ENCODE assay signal across 19 cellular contexts in the genomic region with DNA sequence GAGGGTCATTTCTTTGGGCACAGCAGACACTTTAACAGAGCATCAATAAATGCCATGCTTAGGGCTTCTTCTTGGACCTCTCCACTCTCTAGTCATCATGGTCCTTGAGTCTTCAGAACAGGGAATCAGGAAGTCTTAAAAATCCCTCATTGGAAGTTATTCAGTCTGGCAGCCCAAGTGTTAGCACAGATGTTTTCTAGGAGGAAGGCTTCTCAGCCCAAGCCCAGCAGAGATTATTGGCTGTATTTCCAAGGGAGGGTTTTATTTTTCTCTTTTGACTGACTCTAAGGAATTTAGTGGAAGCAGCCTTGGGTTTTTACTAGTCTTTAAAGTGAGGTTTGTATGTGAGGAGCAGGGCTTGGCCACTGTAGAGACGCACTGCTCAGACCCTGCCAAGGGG.
"Had no signal": no experiment of that assay in that cellular context is flagged by ENCODE, and none has a peak within 500 bp of the region (broad histone marks: within the 10 kb centered on the region; RNA-seq: fewer than 3 reads in every experiment).

No MANE protein-coding gene starts in this region.

- DNase-seq: KBM-7, MV-4-11, NCI-H1092, NCI-H1105 treated with DMSO at 0.1 percent for 48 hours, NCI-H1417 treated with DMSO at 0.1 percent for 48 hours, NCI-H146, NCI-H1694 treated with DMSO at 0.1 percent for 48 hours, NCI-H1930, NCI-H2081, NCI-H2107, NCI-H2227 treated with DMSO at 0.1 percent for 48 hours, NCI-H510A, NCI-H524 treated with DMSO at 0.1 percent for 48 hours, NCI-H69, NCI-H774, RPMI8226, SHP77, SK-N-SH had no signal

- FAIRE-seq: RCC 7860 had no signal

- H3K9me3 ChIP-seq: SK-N-SH had no signal
